Comparison of ENCODE assay signal across 2 cellular contexts in the genomic region with DNA sequence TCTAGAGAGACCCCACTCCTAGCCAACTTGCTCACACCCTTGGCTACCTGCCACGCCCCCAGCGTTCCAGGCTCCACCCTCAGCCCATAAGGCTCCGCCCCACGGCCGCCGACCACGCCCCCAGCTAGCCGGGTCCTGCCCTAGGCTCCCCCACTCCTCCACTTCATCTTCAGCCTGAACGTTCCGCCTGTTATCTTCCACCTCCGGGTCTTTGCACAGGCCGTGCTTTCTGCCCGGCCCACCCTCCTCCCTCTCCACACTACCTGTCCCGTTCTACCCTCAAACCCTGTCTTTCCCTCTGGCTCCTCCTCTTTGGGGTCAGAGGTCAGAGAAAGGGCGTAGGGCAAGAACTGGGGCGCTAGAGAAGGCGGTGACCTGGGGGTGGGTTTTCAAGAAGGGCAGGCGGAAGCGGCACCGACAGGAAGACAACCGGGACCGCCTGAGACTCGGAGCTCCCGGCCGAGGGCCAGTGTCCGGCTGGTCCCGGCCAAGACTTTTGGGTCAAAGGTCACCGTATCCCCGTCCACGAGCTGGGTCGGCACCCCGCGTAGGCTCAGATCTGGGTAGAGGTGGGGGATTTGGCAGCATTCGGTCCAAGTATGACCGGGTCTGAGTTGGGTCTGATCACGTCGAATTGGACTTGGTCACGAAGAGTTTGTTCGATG.
A peak's percentile ranks its signal among the peaks of the same experiment; 100 is the strongest.
TF ChIP-seq lines count a peak whose summit lies in the region.

No MANE protein-coding gene starts in this region.

TF ChIP-seq in PFSK-1, 5 proteins besides CTCF, POLR2A, EP300 and RAD21:
- TF ChIP-seq FOXP2 (optimal IDR thresholded peaks at IDR 0.05; ENCODE audit: borderline replicate concordance, extremely low read depth, extremely low read length, insufficient read depth) = no peak
- TF ChIP-seq TAF1 (IDR thresholded peaks at IDR 0.05; ENCODE audit: borderline replicate concordance, insufficient read depth, low read length) = peak; percentile 50; the same call in 1 of the 2 replicates
- TF ChIP-seq, protein P1, sequence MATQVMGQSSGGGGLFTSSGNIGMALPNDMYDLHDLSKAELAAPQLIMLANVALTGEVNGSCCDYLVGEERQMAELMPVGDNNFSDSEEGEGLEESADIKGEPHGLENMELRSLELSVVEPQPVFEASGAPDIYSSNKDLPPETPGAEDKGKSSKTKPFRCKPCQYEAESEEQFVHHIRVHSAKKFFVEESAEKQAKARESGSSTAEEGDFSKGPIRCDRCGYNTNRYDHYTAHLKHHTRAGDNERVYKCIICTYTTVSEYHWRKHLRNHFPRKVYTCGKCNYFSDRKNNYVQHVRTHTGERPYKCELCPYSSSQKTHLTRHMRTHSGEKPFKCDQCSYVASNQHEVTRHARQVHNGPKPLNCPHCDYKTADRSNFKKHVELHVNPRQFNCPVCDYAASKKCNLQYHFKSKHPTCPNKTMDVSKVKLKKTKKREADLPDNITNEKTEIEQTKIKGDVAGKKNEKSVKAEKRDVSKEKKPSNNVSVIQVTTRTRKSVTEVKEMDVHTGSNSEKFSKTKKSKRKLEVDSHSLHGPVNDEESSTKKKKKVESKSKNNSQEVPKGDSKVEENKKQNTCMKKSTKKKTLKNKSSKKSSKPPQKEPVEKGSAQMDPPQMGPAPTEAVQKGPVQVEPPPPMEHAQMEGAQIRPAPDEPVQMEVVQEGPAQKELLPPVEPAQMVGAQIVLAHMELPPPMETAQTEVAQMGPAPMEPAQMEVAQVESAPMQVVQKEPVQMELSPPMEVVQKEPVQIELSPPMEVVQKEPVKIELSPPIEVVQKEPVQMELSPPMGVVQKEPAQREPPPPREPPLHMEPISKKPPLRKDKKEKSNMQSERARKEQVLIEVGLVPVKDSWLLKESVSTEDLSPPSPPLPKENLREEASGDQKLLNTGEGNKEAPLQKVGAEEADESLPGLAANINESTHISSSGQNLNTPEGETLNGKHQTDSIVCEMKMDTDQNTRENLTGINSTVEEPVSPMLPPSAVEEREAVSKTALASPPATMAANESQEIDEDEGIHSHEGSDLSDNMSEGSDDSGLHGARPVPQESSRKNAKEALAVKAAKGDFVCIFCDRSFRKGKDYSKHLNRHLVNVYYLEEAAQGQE (IDR thresholded peaks at IDR 0.05; ENCODE audit: insufficient read depth in 1 of 2, low read depth in 2 of 2, low read length in 2 of 2) = peak in 1 of 2 experiments; percentile 25; a peak in 1 of 4 replicates
- no peak for TF ChIP-seq SIN3A (IDR thresholded peaks at IDR 0.05; ENCODE audit: borderline replicate concordance, insufficient read depth, low read length)
- peak; percentile 46; the same call in 1 of the 2 replicates for TF ChIP-seq POLR2AphosphoS5 (IDR thresholded peaks at IDR 0.05; ENCODE audit: low read depth, low read length)

TF ChIP-seq in K562, 482 proteins besides CTCF, POLR2A, EP300 and RAD21 (continues in another document):
- peak; percentile 84; the same call in 1 of the 2 replicates for TF ChIP-seq KLF1 (tag; IDR thresholded peaks at IDR 0.05)
- TF ChIP-seq SNIP1 (IDR thresholded peaks at IDR 0.05; ENCODE audit: low read depth) = no peak
- TF ChIP-seq, protein P2, sequence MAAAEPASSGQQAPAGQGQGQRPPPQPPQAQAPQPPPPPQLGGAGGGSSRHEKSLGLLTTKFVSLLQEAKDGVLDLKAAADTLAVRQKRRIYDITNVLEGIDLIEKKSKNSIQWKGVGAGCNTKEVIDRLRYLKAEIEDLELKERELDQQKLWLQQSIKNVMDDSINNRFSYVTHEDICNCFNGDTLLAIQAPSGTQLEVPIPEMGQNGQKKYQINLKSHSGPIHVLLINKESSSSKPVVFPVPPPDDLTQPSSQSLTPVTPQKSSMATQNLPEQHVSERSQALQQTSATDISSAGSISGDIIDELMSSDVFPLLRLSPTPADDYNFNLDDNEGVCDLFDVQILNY (CRISPR knock-in tag; IDR thresholded peaks at IDR 0.05) = no peak
- TF ChIP-seq, protein P3, sequence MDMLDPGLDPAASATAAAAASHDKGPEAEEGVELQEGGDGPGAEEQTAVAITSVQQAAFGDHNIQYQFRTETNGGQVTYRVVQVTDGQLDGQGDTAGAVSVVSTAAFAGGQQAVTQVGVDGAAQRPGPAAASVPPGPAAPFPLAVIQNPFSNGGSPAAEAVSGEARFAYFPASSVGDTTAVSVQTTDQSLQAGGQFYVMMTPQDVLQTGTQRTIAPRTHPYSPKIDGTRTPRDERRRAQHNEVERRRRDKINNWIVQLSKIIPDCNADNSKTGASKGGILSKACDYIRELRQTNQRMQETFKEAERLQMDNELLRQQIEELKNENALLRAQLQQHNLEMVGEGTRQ (CRISPR knock-in tag; IDR thresholded peaks at IDR 0.05) = no peak
- TF ChIP-seq JUNB (CRISPR knock-in tag; conservative IDR thresholded peaks at IDR 0.05) = no peak
- TF ChIP-seq, protein P4, sequence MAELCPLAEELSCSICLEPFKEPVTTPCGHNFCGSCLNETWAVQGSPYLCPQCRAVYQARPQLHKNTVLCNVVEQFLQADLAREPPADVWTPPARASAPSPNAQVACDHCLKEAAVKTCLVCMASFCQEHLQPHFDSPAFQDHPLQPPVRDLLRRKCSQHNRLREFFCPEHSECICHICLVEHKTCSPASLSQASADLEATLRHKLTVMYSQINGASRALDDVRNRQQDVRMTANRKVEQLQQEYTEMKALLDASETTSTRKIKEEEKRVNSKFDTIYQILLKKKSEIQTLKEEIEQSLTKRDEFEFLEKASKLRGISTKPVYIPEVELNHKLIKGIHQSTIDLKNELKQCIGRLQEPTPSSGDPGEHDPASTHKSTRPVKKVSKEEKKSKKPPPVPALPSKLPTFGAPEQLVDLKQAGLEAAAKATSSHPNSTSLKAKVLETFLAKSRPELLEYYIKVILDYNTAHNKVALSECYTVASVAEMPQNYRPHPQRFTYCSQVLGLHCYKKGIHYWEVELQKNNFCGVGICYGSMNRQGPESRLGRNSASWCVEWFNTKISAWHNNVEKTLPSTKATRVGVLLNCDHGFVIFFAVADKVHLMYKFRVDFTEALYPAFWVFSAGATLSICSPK (IDR thresholded peaks at IDR 0.05; ENCODE audit: borderline replicate concordance) = 0 out of 2 replicates have a peak, but pooled peaks have one; percentile 67
- TF ChIP-seq SMARCA5 (IDR thresholded peaks at IDR 0.05) = peak; percentile 88; the same call in 1 of the 2 replicates
- no peak for TF ChIP-seq EWSR1 (IDR thresholded peaks at IDR 0.05; ENCODE audit: borderline replicate concordance, low read depth, partially characterized antibody)
- TF ChIP-seq TBP (optimal IDR thresholded peaks at IDR 0.05; ENCODE audit: low read depth, low read length) = peak; percentile 62
- TF ChIP-seq ZNF785 (CRISPR knock-in tag; IDR thresholded peaks at IDR 0.05) = no peak
- TF ChIP-seq, protein P5, sequence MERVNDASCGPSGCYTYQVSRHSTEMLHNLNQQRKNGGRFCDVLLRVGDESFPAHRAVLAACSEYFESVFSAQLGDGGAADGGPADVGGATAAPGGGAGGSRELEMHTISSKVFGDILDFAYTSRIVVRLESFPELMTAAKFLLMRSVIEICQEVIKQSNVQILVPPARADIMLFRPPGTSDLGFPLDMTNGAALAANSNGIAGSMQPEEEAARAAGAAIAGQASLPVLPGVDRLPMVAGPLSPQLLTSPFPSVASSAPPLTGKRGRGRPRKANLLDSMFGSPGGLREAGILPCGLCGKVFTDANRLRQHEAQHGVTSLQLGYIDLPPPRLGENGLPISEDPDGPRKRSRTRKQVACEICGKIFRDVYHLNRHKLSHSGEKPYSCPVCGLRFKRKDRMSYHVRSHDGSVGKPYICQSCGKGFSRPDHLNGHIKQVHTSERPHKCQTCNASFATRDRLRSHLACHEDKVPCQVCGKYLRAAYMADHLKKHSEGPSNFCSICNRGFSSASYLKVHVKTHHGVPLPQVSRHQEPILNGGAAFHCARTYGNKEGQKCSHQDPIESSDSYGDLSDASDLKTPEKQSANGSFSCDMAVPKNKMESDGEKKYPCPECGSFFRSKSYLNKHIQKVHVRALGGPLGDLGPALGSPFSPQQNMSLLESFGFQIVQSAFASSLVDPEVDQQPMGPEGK (CRISPR knock-in tag; IDR thresholded peaks at IDR 0.05; ENCODE audit: borderline replicate concordance) = no peak
- no peak for TF ChIP-seq BMI1 (IDR thresholded peaks at IDR 0.05; ENCODE audit: low read length)
- no peak for TF ChIP-seq SAFB2 (IDR thresholded peaks at IDR 0.05; ENCODE audit: borderline replicate concordance, low read depth, low read length, severe bottlenecking)
- no peak; a peak in 1 of 4 replicates for TF ChIP-seq NRF1 (conservative IDR thresholded peaks at IDR 0.05 in 1 of 2, IDR thresholded peaks at IDR 0.05 in 1 of 2)
- TF ChIP-seq, protein P6, sequence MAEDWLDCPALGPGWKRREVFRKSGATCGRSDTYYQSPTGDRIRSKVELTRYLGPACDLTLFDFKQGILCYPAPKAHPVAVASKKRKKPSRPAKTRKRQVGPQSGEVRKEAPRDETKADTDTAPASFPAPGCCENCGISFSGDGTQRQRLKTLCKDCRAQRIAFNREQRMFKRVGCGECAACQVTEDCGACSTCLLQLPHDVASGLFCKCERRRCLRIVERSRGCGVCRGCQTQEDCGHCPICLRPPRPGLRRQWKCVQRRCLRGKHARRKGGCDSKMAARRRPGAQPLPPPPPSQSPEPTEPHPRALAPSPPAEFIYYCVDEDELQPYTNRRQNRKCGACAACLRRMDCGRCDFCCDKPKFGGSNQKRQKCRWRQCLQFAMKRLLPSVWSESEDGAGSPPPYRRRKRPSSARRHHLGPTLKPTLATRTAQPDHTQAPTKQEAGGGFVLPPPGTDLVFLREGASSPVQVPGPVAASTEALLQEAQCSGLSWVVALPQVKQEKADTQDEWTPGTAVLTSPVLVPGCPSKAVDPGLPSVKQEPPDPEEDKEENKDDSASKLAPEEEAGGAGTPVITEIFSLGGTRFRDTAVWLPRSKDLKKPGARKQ (CRISPR knock-in tag; IDR thresholded peaks at IDR 0.05) = no peak
- no peak for TF ChIP-seq RBM34 (IDR thresholded peaks at IDR 0.05; ENCODE audit: borderline replicate concordance, insufficient read depth, low read length)
- TF ChIP-seq, protein P7, sequence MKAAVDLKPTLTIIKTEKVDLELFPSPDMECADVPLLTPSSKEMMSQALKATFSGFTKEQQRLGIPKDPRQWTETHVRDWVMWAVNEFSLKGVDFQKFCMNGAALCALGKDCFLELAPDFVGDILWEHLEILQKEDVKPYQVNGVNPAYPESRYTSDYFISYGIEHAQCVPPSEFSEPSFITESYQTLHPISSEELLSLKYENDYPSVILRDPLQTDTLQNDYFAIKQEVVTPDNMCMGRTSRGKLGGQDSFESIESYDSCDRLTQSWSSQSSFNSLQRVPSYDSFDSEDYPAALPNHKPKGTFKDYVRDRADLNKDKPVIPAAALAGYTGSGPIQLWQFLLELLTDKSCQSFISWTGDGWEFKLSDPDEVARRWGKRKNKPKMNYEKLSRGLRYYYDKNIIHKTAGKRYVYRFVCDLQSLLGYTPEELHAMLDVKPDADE (conservative IDR thresholded peaks at IDR 0.05; ENCODE audit: control insufficient read depth, low read depth, low read length) = 0 out of 2 replicates have a peak, but pooled peaks have one; percentile 27
- TF ChIP-seq SLC30A9 (CRISPR knock-in tag; IDR thresholded peaks at IDR 0.05) = no peak
- no peak for TF ChIP-seq ZNF551 (CRISPR knock-in tag; IDR thresholded peaks at IDR 0.05)
- TF ChIP-seq TSC22D4 (tag; IDR thresholded peaks at IDR 0.05) = no peak
- no peak for TF ChIP-seq ZNF584 (CRISPR knock-in tag; IDR thresholded peaks at IDR 0.05; ENCODE audit: low read depth)
- no peak for TF ChIP-seq PRPF4 (IDR thresholded peaks at IDR 0.05; ENCODE audit: insufficient read depth, low read depth, low read length, poor library complexity, severe bottlenecking)
- TF ChIP-seq, protein P8, sequence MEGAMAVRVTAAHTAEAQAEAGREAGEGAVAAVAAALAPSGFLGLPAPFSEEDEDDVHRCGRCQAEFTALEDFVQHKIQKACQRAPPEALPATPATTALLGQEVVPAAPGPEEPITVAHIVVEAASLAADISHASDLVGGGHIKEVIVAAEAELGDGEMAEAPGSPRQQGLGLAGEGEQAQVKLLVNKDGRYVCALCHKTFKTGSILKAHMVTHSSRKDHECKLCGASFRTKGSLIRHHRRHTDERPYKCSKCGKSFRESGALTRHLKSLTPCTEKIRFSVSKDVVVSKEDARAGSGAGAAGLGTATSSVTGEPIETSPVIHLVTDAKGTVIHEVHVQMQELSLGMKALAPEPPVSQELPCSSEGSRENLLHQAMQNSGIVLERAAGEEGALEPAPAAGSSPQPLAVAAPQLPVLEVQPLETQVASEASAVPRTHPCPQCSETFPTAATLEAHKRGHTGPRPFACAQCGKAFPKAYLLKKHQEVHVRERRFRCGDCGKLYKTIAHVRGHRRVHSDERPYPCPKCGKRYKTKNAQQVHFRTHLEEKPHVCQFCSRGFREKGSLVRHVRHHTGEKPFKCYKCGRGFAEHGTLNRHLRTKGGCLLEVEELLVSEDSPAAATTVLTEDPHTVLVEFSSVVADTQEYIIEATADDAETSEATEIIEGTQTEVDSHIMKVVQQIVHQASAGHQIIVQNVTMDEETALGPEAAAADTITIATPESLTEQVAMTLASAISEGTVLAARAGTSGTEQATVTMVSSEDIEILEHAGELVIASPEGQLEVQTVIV (CRISPR knock-in tag; IDR thresholded peaks at IDR 0.05; ENCODE audit: borderline replicate concordance) = no peak
- TF ChIP-seq, protein P9, sequence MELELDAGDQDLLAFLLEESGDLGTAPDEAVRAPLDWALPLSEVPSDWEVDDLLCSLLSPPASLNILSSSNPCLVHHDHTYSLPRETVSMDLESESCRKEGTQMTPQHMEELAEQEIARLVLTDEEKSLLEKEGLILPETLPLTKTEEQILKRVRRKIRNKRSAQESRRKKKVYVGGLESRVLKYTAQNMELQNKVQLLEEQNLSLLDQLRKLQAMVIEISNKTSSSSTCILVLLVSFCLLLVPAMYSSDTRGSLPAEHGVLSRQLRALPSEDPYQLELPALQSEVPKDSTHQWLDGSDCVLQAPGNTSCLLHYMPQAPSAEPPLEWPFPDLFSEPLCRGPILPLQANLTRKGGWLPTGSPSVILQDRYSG (tag; conservative IDR thresholded peaks at IDR 0.05; ENCODE audit: low read depth) = no peak; the same call in 1 of the 2 replicates
- no peak for TF ChIP-seq ZNF77 (CRISPR knock-in tag; IDR thresholded peaks at IDR 0.05)
- peak in 1 of 2 experiments; percentile 68; a peak in 2 of 4 replicates for TF ChIP-seq SRF (CRISPR knock-in tag; IDR thresholded peaks at IDR 0.05)
- TF ChIP-seq CSDE1 (IDR thresholded peaks at IDR 0.05) = no peak
- TF ChIP-seq, protein P10, sequence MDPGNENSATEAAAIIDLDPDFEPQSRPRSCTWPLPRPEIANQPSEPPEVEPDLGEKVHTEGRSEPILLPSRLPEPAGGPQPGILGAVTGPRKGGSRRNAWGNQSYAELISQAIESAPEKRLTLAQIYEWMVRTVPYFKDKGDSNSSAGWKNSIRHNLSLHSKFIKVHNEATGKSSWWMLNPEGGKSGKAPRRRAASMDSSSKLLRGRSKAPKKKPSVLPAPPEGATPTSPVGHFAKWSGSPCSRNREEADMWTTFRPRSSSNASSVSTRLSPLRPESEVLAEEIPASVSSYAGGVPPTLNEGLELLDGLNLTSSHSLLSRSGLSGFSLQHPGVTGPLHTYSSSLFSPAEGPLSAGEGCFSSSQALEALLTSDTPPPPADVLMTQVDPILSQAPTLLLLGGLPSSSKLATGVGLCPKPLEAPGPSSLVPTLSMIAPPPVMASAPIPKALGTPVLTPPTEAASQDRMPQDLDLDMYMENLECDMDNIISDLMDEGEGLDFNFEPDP (CRISPR knock-in tag; IDR thresholded peaks at IDR 0.05) = no peak
- TF ChIP-seq HNRNPUL1 (IDR thresholded peaks at IDR 0.05; ENCODE audit: low read length) = no peak
